Comparison of ENCODE assay signal across 13 cellular contexts in the genomic region with DNA sequence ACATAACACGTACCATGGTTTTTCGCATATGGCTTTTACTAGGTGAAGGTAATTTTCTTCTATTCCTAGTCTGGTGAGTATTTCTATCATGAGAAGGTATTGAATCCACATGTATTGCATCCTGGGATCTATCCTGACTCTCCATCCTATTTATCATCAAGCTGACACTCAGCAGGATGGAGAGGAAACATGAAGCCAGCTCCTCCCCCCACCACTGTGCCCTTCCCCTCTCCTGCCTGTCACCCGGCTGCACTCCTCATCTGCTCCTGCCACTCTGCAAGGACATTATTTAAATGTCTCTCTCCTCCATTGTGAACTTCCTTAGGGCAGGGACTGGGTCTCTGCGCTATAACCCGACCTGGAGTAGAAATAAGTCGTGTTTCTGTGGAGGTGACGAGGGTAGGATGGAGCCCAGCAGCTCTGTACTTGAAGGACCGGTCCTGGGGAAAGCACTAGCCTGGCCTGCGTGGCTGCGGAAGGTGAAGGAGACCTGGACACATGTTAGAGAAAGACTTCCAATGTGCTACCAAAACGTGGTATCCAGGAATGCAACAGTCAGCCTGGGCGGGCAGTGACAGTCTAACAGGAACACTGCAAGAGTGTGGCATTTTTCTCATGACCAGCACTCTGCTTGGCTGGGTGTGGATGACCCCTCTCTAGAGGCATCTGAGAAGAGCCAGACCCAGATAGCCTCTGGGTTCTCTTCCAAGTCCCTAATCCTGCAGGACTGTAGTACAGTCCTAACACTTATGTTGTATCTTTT.
DNase-seq lines count a peak whose midpoint lies in the region; ATAC-seq, FAIRE-seq and TF ChIP-seq lines count a peak whose summit lies in the region.
"Had no signal": no experiment of that assay in that cellular context is flagged by ENCODE, and none has a peak within 500 bp of the region (broad histone marks: within the 10 kb centered on the region; RNA-seq: fewer than 3 reads in every experiment).

No MANE protein-coding gene starts in this region.

- peak; percentile 26 for DNase-seq in NCI-H2107 treated with DMSO at 0.1 percent for 48 hours (lab: John Stamatoyannopoulos, UW; ENCODE audit: unreplicated experiment)
- DNase-seq in NCI-H2107 (lab: John Stamatoyannopoulos, UW), result no peak
- DNase-seq in K562 (ENCODE audit: extremely low read depth in 1 of 4, low spot score in 3 of 4), result no peak
- DNase-seq in smooth muscle cell (lab: John Stamatoyannopoulos, UW; ENCODE audit: unreplicated experiment), result no peak
- no peak for DNase-seq in GM10248 (ENCODE audit: extremely low spot score)
- no peak for DNase-seq in SKM-1 treated with dmso at 0.1 percent for 144 hours (lab: John Stamatoyannopoulos, UW; ENCODE audit: unreplicated experiment)
- DNase-seq: activated T-cell treated with anti-CD3 and anti-CD28 coated beads for 4 hours; foreskin melanocyte; mucosa of descending colon; stimulated activated CD4-positive, alpha-beta T cell treated with anti-CD3 and anti-CD28 coated beads, Interleukin-2, amount 100 ng/mL, for 24 hours had no signal

- in situ Hi-C loops in K562 (cut with MboI), result no loop called here

- H3K9me1 ChIP-seq in K562 (ENCODE audit: control insufficient read depth, insufficient read depth, low read length), result peaks cover 5% of the 10 kb centered on the region

- H3K9ac ChIP-seq in K562 (ENCODE audit: insufficient read depth in 1 of 2, low read depth in 2 of 2, low read length in 2 of 2) (peak overlapping the region in 1 of 2 experiments; percentile 10; a peak in 1 of 4 replicates), smooth muscle cell (ENCODE audit: low read depth) (no peak overlapping the region)

- H3K36me3 ChIP-seq in K562 (ENCODE audit: control insufficient read depth, insufficient read depth, low read length) (no peaks in the 10 kb centered on the region; the same call in 2 of the 3 replicates), smooth muscle cell (ENCODE audit: low read depth) (no peaks in the 10 kb centered on the region)

- TF ChIP-seq CTCF in K562 (IDR thresholded peaks at IDR 0.05 in 2 of 3, conservative IDR thresholded peaks at IDR 0.05 in 1 of 3; ENCODE audit: insufficient read depth in 2 of 3, low read depth in 1 of 3, low read length in 3 of 3), result no peak
- TF ChIP-seq CTCF in smooth muscle cell (IDR thresholded peaks at IDR 0.05; ENCODE audit: borderline replicate concordance, insufficient read depth, poor library complexity, severe bottlenecking), result no peak
- TF ChIP-seq CTCF in GM10248 (IDR thresholded peaks at IDR 0.05; ENCODE audit: control extremely low read depth, extremely low read depth, low read depth, missing control alignments), result no peak

- TF ChIP-seq EP300 in K562 (IDR thresholded peaks at IDR 0.05; ENCODE audit: low read length), result no peak

- peaks cover 44 to 61% of the 10 kb centered on the region in 2 experiments; a peak in 4 of 5 replicates for H3K4me1 ChIP-seq in K562 (replicated peaks in 1 of 2; ENCODE audit: control insufficient read depth in 2 of 2, insufficient read depth in 2 of 2, low read length in 2 of 2)
- H3K4me1 ChIP-seq in smooth muscle cell (ENCODE audit: low read depth), result peaks cover 19% of the 10 kb centered on the region

- intact Hi-C loops in K562 (cut with micrococcal nuclease), result loop anchor here (5.0 kb wide), 1 partner anchor 109 kb away; a partner anchor contains a TSS

- POLR2A ChIA-PET in K562 (lab: Yijun Ruan, JAX), result interaction anchor here (0.7 to 1.2 kb wide), 3 partner anchors 9 to 11 kb away, joined by 3 to 6 read pairs (median 4); no protein-coding TSS in a partner anchor
- POLR2A ChIA-PET in GM10248 (lab: Yijun Ruan, JAX), result no interaction called here

- ATAC-seq in K562, result no peak
- ATAC-seq in HG03469 (IDR thresholded peaks at IDR 0.05; ENCODE audit: unreplicated experiment), result no peak
- ATAC-seq: mucosa of descending colon had no signal

- H3K4me2 ChIP-seq in K562 (ENCODE audit: insufficient read depth, low read length) (peak overlapping the region; percentile 58; the same call in 1 of the 2 replicates), smooth muscle cell (peak overlapping the region; percentile 52)

- CTCF ChIA-PET in K562 (lab: Yijun Ruan, JAX; ENCODE audit: low intra/inter-chr PET ratio) (no interaction called here), GM10248 (lab: Yijun Ruan, JAX) (no interaction called here)

- FAIRE-seq in K562 (lab: Jason Lieb, UNC), result no peak
- FAIRE-seq: A204.1 had no signal

- H3K27me3 ChIP-seq in K562 (ENCODE audit: control insufficient read depth in 2 of 2, insufficient read depth in 2 of 2, low read length in 2 of 2) (no peaks in the 10 kb centered on the region), layer of hippocampus (ENCODE audit: control insufficient read depth, insufficient read depth, low read length) (no peaks in the 10 kb centered on the region), smooth muscle cell (ENCODE audit: low read depth) (no peaks in the 10 kb centered on the region)

- H3K79me2 ChIP-seq in K562 (ENCODE audit: control insufficient read depth, insufficient read depth, low read length) (peaks cover 72% of the 10 kb centered on the region), smooth muscle cell (ENCODE audit: low read depth) (peaks cover 80% of the 10 kb centered on the region)

- no peak overlapping the region for H3K4me3 ChIP-seq in K562
- H3K4me3 ChIP-seq in smooth muscle cell, result no peak overlapping the region
- H3K4me3 ChIP-seq: mucosa of descending colon had no signal

- WGBS in K562 (ENCODE audit: insufficient coverage, low coverage, missing lambda C conversion rate), result 79% methylated on average over 12 of the region's 12 CpGs
- WGBS in smooth muscle cell (ENCODE audit: low lambda C conversion rate), result 63% methylated on average over 12 of the region's 12 CpGs

- no peak overlapping the region for H3K27ac ChIP-seq in K562 (ENCODE audit: extremely low read depth, low read depth, low read length)
- peak overlapping the region; percentile 13 for H3K27ac ChIP-seq in layer of hippocampus (ENCODE audit: low read depth, low read length)
- H3K27ac ChIP-seq in smooth muscle cell (ENCODE audit: low read depth), result peak overlapping the region; percentile 91

- H4K20me1 ChIP-seq in K562 (replicated peaks; ENCODE audit: control insufficient read depth, insufficient read depth, low read length) (peaks cover 29% of the 10 kb centered on the region), smooth muscle cell (ENCODE audit: low read depth) (peaks cover 41% of the 10 kb centered on the region)

- no peak for TF ChIP-seq POLR2A in K562 (conservative IDR thresholded peaks at IDR 0.05)

- no peak for TF ChIP-seq RAD21 in K562 (CRISPR knock-in tag; conservative IDR thresholded peaks at IDR 0.05 in 1 of 2, IDR thresholded peaks at IDR 0.05 in 1 of 2)

- H2AFZ ChIP-seq in K562 (ENCODE audit: low read depth, low read length), result no peak overlapping the region
- no peak overlapping the region for H2AFZ ChIP-seq in smooth muscle cell (ENCODE audit: low read depth)

- H3K9me3 ChIP-seq in K562 (replicated peaks; ENCODE audit: control insufficient read depth, insufficient read depth, low read depth, low read length) (no peaks in the 10 kb centered on the region), smooth muscle cell (replicated peaks; ENCODE audit: low read depth) (no peaks in the 10 kb centered on the region)
- H3K9me3 ChIP-seq: mucosa of descending colon had no signal

- H3F3A ChIP-seq in smooth muscle cell (ENCODE audit: low read depth), result peaks cover 28% of the 10 kb centered on the region

- no TSS peak for BruUV-seq in K562 (replicated peaks; lab: Mats Ljungman, UMichigan)

TF ChIP-seq in K562, 482 proteins besides CTCF, POLR2A, EP300 and RAD21:
- TF ChIP-seq, protein P1, sequence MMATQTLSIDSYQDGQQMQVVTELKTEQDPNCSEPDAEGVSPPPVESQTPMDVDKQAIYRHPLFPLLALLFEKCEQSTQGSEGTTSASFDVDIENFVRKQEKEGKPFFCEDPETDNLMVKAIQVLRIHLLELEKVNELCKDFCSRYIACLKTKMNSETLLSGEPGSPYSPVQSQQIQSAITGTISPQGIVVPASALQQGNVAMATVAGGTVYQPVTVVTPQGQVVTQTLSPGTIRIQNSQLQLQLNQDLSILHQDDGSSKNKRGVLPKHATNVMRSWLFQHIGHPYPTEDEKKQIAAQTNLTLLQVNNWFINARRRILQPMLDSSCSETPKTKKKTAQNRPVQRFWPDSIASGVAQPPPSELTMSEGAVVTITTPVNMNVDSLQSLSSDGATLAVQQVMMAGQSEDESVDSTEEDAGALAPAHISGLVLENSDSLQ (IDR thresholded peaks at IDR 0.05), result peak; percentile 39; the same call in 1 of the 2 replicates
- TF ChIP-seq ZNF696 (CRISPR knock-in tag; conservative IDR thresholded peaks at IDR 0.05), result no peak
